ENCODE assay signal across 1 cellular context in genomic region chr10:28533571-28534304, GRCh38.
TF ChIP-seq lines count a peak whose summit lies in the region.

No MANE protein-coding gene starts in this region.

TF ChIP-seq in WTC11, 78 proteins besides CTCF, POLR2A, EP300 and RAD21 (continued from another document):
- TF ChIP-seq ZBTB43 (CRISPR knock-in tag; IDR thresholded peaks at IDR 0.05) (0 out of 2 replicates have a peak, but pooled peaks have one; percentile 32), HMGXB4 (CRISPR knock-in tag; IDR thresholded peaks at IDR 0.05) (0 out of 2 replicates have a peak, but pooled peaks have one; percentile 28), NR2C2 (CRISPR knock-in tag; IDR thresholded peaks at IDR 0.05) (no peak), RELA (CRISPR knock-in tag; IDR thresholded peaks at IDR 0.05; ENCODE audit: borderline replicate concordance) (no peak), E2F4 (CRISPR knock-in tag; IDR thresholded peaks at IDR 0.05; ENCODE audit: borderline replicate concordance, low read depth) (no peak)
